20 cellular contexts compared by ENCODE assay signal in the genomic region with DNA sequence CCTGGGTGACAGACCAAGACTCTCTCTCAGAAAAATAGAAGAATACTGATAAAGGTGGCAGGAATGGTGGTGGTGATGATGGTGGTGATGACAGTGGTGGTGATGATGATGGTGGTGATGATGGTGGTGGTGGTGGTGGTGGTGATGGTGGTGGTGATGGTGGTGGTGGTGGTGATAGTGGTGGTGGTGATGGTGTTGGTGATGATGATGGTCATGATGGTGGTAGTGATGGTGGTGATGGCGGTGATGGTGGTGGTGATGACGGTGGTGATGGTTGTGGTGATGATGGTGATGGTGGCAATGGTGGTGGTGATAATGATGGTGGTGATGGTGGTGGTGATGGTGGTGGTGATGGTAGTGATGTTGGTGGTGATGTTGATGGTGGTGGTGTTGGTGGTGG. TPM values are rescaled to one million over a fixed set of nuclear protein-coding genes. Genes with fewer than 3 reads are reported as not detected.
DNase-seq lines count a peak whose midpoint lies in the region; ATAC-seq and TF ChIP-seq lines count a peak whose summit lies in the region.
"Had no signal": no experiment of that assay in that cellular context is flagged by ENCODE, and none has a peak within 500 bp of the region (broad histone marks: within the 10 kb centered on the region; RNA-seq: fewer than 3 reads in every experiment).

No MANE protein-coding gene starts in this region.

- H3K9me3 ChIP-seq in IMR-90 (ENCODE audit: control insufficient read depth, insufficient read depth, low read length) (no peaks in the 10 kb centered on the region), trophoblast cell (ENCODE audit: insufficient read depth, low read depth, low read length) (peaks cover 6% of the 10 kb centered on the region), adrenal gland (replicated peaks in 1 of 3) (no peaks in the 10 kb centered on the region)
- H3K9me3 ChIP-seq: HAP-1, MG63 had no signal

- H3K27ac ChIP-seq in IMR-90 (ENCODE audit: insufficient read depth, low read length) (no peak overlapping the region), trophoblast cell (ENCODE audit: low read depth, low read length) (no peak overlapping the region), adrenal gland (no peak overlapping the region)
- H3K27ac ChIP-seq: C4-2B had no signal

- no peak overlapping the region for H3K4me2 ChIP-seq in IMR-90 (ENCODE audit: low read depth, low read length)
- no peak overlapping the region for H3K4me2 ChIP-seq in trophoblast cell (ENCODE audit: low read length)

- H3K36me3 Mint-ChIP-seq in effector memory CD8-positive, alpha-beta T cell (ENCODE audit: insufficient read depth): peaks cover 3% of the 10 kb centered on the region
- H3K36me3 Mint-ChIP-seq: CD8-positive, alpha-beta memory T cell had no signal

- H2BK5ac ChIP-seq in IMR-90 (ENCODE audit: low read depth, low read length, poor library complexity, severe bottlenecking): peak overlapping the region; percentile 54
- no peak overlapping the region for H2BK5ac ChIP-seq in trophoblast cell (ENCODE audit: low read depth, low read length, poor library complexity)

- H2BK120ac ChIP-seq in IMR-90 (ENCODE audit: low read depth, low read length) (no peak overlapping the region), trophoblast cell (ENCODE audit: insufficient read depth, low read length, poor library complexity) (no peak overlapping the region)

- H2BK20ac ChIP-seq in IMR-90 (ENCODE audit: low read depth, low read length): no peak overlapping the region

- H2AK9ac ChIP-seq in IMR-90 (replicated peaks; ENCODE audit: low read depth, low read length, poor library complexity): no peak overlapping the region

- H4K8ac ChIP-seq in IMR-90 (ENCODE audit: low read depth in 2 of 2, low read length in 2 of 2): no peak overlapping the region
- H4K8ac ChIP-seq in trophoblast cell (ENCODE audit: low read depth, low read length): no peak overlapping the region

- TF ChIP-seq CTCF in IMR-90 (conservative IDR thresholded peaks at IDR 0.05; ENCODE audit: low read depth, low read length) (no peak), adrenal gland (IDR thresholded peaks at IDR 0.05) (no peak)

- H3K4me3 Mint-ChIP-seq in effector memory CD8-positive, alpha-beta T cell: no peak overlapping the region
- H3K4me3 Mint-ChIP-seq: CD8-positive, alpha-beta memory T cell had no signal

- H3K4ac ChIP-seq in IMR-90 (ENCODE audit: low read depth, low read length): no peak overlapping the region
- H3K4ac ChIP-seq in trophoblast cell (ENCODE audit: low read depth, low read length): no peak overlapping the region

- WGBS in IMR-90 (ENCODE audit: extremely low coverage in 2 of 2, insufficient read length in 1 of 2), 2 experiments: 64% methylated on average over 2 of the region's 2 CpGs; no CpG with 5 or more reads in 1 of the 2 experiments
- no CpG with 5 or more reads among the region's 2 CpGs for whole genome bisulfite sequencing in trophoblast cell (ENCODE audit: extremely low coverage, insufficient coverage, insufficient read length)
- WGBS in adrenal gland, 4 donors: 40 to 98% (median 62%) methylated on average over 2 of the region's 2 CpGs

- H3K56ac ChIP-seq in IMR-90 (ENCODE audit: extremely low read depth, insufficient read depth, low read length): no peak overlapping the region

- no peak overlapping the region for H3K14ac ChIP-seq in IMR-90 (replicated peaks; ENCODE audit: low read depth, low read length)
- no peak overlapping the region for H3K14ac ChIP-seq in trophoblast cell (ENCODE audit: low read length)

- H3K27ac Mint-ChIP-seq in effector memory CD8-positive, alpha-beta T cell: peak overlapping the region; percentile 57 to 63

- no peak overlapping the region for H2AK5ac ChIP-seq in IMR-90 (ENCODE audit: low read depth, low read length)
- H2AK5ac ChIP-seq in trophoblast cell (ENCODE audit: low read length): no peak overlapping the region

- no peak overlapping the region for H3K23ac ChIP-seq in IMR-90 (ENCODE audit: low read depth, low read length)
- H3K23ac ChIP-seq in trophoblast cell (ENCODE audit: low read length): no peak overlapping the region

- ATAC-seq in IMR-90 (ENCODE audit: low read depth) (no peak), GM19397 (IDR thresholded peaks at IDR 0.05; ENCODE audit: unreplicated experiment) (no peak)
- no peak for ATAC-seq in effector memory CD8-positive, alpha-beta T cell (replicated peaks)

- H3K27me3 Mint-ChIP-seq in effector memory CD8-positive, alpha-beta T cell: no peaks in the 10 kb centered on the region

- no peak overlapping the region for H3K4me3 ChIP-seq in IMR-90 (ENCODE audit: insufficient read depth, low read depth, low read length)
- peak overlapping the region; percentile 25 for H3K4me3 ChIP-seq in trophoblast cell (ENCODE audit: low read depth, low read length)
- H3K4me3 ChIP-seq in adrenal gland: no peak overlapping the region
- H3K4me3 ChIP-seq: HAP-1, MG63 had no signal

- no peaks in the 10 kb centered on the region for H3K79me2 ChIP-seq in trophoblast cell (ENCODE audit: control insufficient read depth, insufficient read depth, low read length, poor library complexity)

- H3K79me1 ChIP-seq in IMR-90 (ENCODE audit: low read depth in 1 of 2, low read length in 2 of 2) (no peaks in the 10 kb centered on the region), trophoblast cell (ENCODE audit: low read length) (no peaks in the 10 kb centered on the region)

- H3K18ac ChIP-seq in IMR-90 (ENCODE audit: low read depth, low read length) (no peak overlapping the region), trophoblast cell (ENCODE audit: low read length) (no peak overlapping the region)

- H3K9ac ChIP-seq in IMR-90 (ENCODE audit: low read depth, low read length) (no peak overlapping the region), trophoblast cell (ENCODE audit: low read length) (no peak overlapping the region)

- intact Hi-C loops in IMR-90 (cut with micrococcal nuclease) (no loop called here), adrenal gland (cut with DNase I) (no loop called here)

- H4K91ac ChIP-seq in IMR-90 (ENCODE audit: insufficient read depth, low read depth, low read length) (no peak overlapping the region), trophoblast cell (ENCODE audit: low read depth, low read length) (no peak overlapping the region)

- dilution Hi-C loops in IMR-90 (cut with HindIII; ENCODE audit: low sequenced_read_pairs, unreplicated experiment): no loop called here

- H3K9me1 ChIP-seq in IMR-90 (ENCODE audit: insufficient read depth, low read length): no peaks in the 10 kb centered on the region

- peaks cover 7 to 13% of the 10 kb centered on the region in 2 donors for H3K9me3 Mint-ChIP-seq in effector memory CD8-positive, alpha-beta T cell
- H3K9me3 Mint-ChIP-seq: CD8-positive, alpha-beta memory T cell had no signal

- H2AFZ ChIP-seq in IMR-90 (replicated peaks; ENCODE audit: low read length, poor library complexity) (no peak overlapping the region), trophoblast cell (ENCODE audit: insufficient read depth, low read length, poor library complexity) (no peak overlapping the region)

- no peaks in the 10 kb centered on the region for H3K4me1 Mint-ChIP-seq in effector memory CD8-positive, alpha-beta T cell (ENCODE audit: low read depth in 2 of 2)
- H3K4me1 Mint-ChIP-seq: CD8-positive, alpha-beta memory T cell had no signal

- no peaks in the 10 kb centered on the region for H3K36me3 ChIP-seq in IMR-90 (ENCODE audit: control insufficient read depth, insufficient read depth, low read length)
- H3K36me3 ChIP-seq in trophoblast cell (ENCODE audit: control insufficient read depth in 1 of 2, insufficient read depth in 2 of 2, low read length in 2 of 2): no peaks in the 10 kb centered on the region
- no peaks in the 10 kb centered on the region for H3K36me3 ChIP-seq in adrenal gland (replicated peaks in 1 of 2)
- H3K36me3 ChIP-seq: HAP-1, MG63 had no signal

- no TSS peak for BruUV-seq in IMR-90 (replicated peaks; lab: Mats Ljungman, UMichigan)

- H2BK15ac ChIP-seq in IMR-90 (ENCODE audit: low read depth, low read length): no peak overlapping the region

- H4K20me1 ChIP-seq in IMR-90 (ENCODE audit: insufficient read depth, low read length): no peaks in the 10 kb centered on the region

- CTCF ChIA-PET in IMR-90 (lab: Yijun Ruan, JAX): no interaction called here

- TF ChIP-seq RAD21 in IMR-90 (IDR thresholded peaks at IDR 0.05; ENCODE audit: low read length): no peak

- peak; percentile 6 for DNase-seq in activated effector memory CD4-positive, alpha-beta T cell treated with anti-CD3 and anti-CD28 coated beads, Interleukin-2, amount 50 U/mL, for 16 hours
- no peak for DNase-seq in activated effector memory CD4-positive, alpha-beta T cell treated with Interleukin-2 at 50 U/mL for 16 hours
- DNase-seq in IMR-90 (no peak), trophoblast cell (no peak), Kasumi-1 (lab: John Stamatoyannopoulos, UW) (no peak), adrenal gland (no peak)
- no peak for DNase-seq in effector memory CD8-positive, alpha-beta T cell
- DNase-seq: CD8-positive, alpha-beta memory T cell; GDM1; NCI-H1048; NCI-H1417 treated with DMSO at 0.1 percent for 48 hours; NCI-H187; NCI-H446 treated with DMSO at 0.1 percent for 48 hours; NCI-H526 treated with DMSO at 0.1 percent for 48 hours; Right ventricle myocardium superior had no signal

- H3K27me3 ChIP-seq in IMR-90 (ENCODE audit: control insufficient read depth, insufficient read depth, low read length) (no peaks in the 10 kb centered on the region; the same call in none of the 2 replicates), trophoblast cell (ENCODE audit: insufficient read depth, low read length) (no peaks in the 10 kb centered on the region), adrenal gland (no peaks in the 10 kb centered on the region)

- H3K4me1 ChIP-seq in IMR-90 (ENCODE audit: control insufficient read depth, insufficient read depth, low read length) (no peaks in the 10 kb centered on the region), trophoblast cell (ENCODE audit: control insufficient read depth in 1 of 2, insufficient read depth in 2 of 2, low read length in 2 of 2) (no peaks in the 10 kb centered on the region), adrenal gland (replicated peaks in 1 of 2) (peaks cover 0 to 7% of the 10 kb centered on the region in 2 donors)
- H3K4me1 ChIP-seq: HAP-1 had no signal

- TF ChIP-seq POLR2A in IMR-90 (IDR thresholded peaks at IDR 0.05; ENCODE audit: low read depth, low read length) (no peak), adrenal gland (IDR thresholded peaks at IDR 0.05) (no peak)

- H4K5ac ChIP-seq in IMR-90 (ENCODE audit: low read depth, low read length): no peak overlapping the region

- no peak overlapping the region for H4K12ac ChIP-seq in trophoblast cell (ENCODE audit: low read depth, low read length)

- no peak overlapping the region for H2BK12ac ChIP-seq in trophoblast cell (ENCODE audit: low read length)

- in situ Hi-C loops in IMR-90 (cut with MboI; ENCODE audit: low sequenced_read_pairs): no loop called here

- POLR2A ChIA-PET in IMR-90 (lab: Charles Lee; ENCODE audit: unreplicated experiment): no interaction called here

RNA-seq across cellular contexts. Expression of gene CIITA, which starts 18.0 kb away (rescaled TPM):
- not detected in 2 replicates for total RNA-seq in IMR-90 (2012; rRNA removed)
- polyA plus RNA-seq in IMR-90 (2012; rRNA removed): 0.04 and 0.10 TPM in 2 replicates
- polyA plus RNA-seq in IMR-90 (2012; cell fraction: cytosol; rRNA removed): 0.03 and 0.11 TPM in 2 replicates
- polyA plus RNA-seq in IMR-90 (2012; cell fraction: nucleus; rRNA removed; ENCODE audit: low replicate concordance): 0.29 and 0.36 TPM in 2 replicates
- 0.14 and 0.15 TPM in 2 replicates for polyA plus RNA-seq in trophoblast cell (2013)
- 10 to 100 TPM in 7 of 8 donors, 1 to 10 TPM in 1; 6.5 to 48.1 (median 20.6) TPM for total RNA-seq in adrenal gland
- 10 to 100 TPM in 1 of 3 donors, 1 to 10 TPM in 2; 4.4 to 37.2 (median 7.9) TPM for polyA plus RNA-seq in adrenal gland

RNA-seq across cellular contexts. Expression of gene TVP23A, which starts 40.4 kb away (rescaled TPM):
- total RNA-seq in IMR-90 (2012; rRNA removed): not detected in 2 replicates
- polyA plus RNA-seq in IMR-90 (2012; rRNA removed): not detected in 2 replicates
- not detected in 2 replicates for polyA plus RNA-seq in IMR-90 (2012; cell fraction: cytosol; rRNA removed)
- polyA plus RNA-seq in IMR-90 (2012; cell fraction: nucleus; rRNA removed; ENCODE audit: low replicate concordance): not detected in 2 replicates
- 0.26 and 0.40 TPM in 2 replicates for polyA plus RNA-seq in trophoblast cell (2013)
- total RNA-seq in adrenal gland: 1 to 10 TPM in 2 of 8 donors, under 1 TPM in 5, not detected in 1; 0.17 to 1.3 (median 0.39) TPM
- under 1 TPM; 0.40 to 0.80 (median 0.68) TPM for polyA plus RNA-seq in adrenal gland
- total RNA-seq: CD8-positive, alpha-beta memory T cell; LHCN-M2 had no signal
